18 cellular contexts compared by ENCODE assay signal in genomic region chrX:13235930-13236329, GRCh38.
DNase-seq lines count a peak whose midpoint lies in the region; TF ChIP-seq lines count a peak whose summit lies in the region.
"Had no signal": no experiment of that assay in that cellular context is flagged by ENCODE, and none has a peak within 500 bp of the region (broad histone marks: within the 10 kb centered on the region; RNA-seq: fewer than 3 reads in every experiment).

No MANE protein-coding gene starts in this region.

- H3K9me3 Mint-ChIP-seq in brain, result peaks cover 0 to 2% (median 0%) of the 10 kb centered on the region in 5 experiments
- H3K9me3 Mint-ChIP-seq: CD4-positive, alpha-beta T cell had no signal

- H3K27me3 Mint-ChIP-seq in brain, result peaks cover 2% of the 10 kb centered on the region
- H3K27me3 Mint-ChIP-seq: CD4-positive, alpha-beta T cell had no signal

- H3K4me3 Mint-ChIP-seq in brain, result no peak overlapping the region
- H3K4me3 Mint-ChIP-seq: CD4-positive, alpha-beta T cell; H9 had no signal

- peaks cover 49% of the 10 kb centered on the region for H3K4me1 Mint-ChIP-seq in brain

- no peak for TF ChIP-seq CTCF in brain (conservative IDR thresholded peaks at IDR 0.05)

- DNase-seq in CMK (ENCODE audit: low read depth) (peak; percentile 38), KBM-7 (peak; percentile 50), NCI-H69 (lab: John Stamatoyannopoulos, UW) (peak; percentile 77), activated T-cell treated with anti-CD3 and anti-CD28 coated beads for 4 hours (no peak), dedifferentiated amniotic fluid mesenchymal stem cell (ENCODE audit: extremely low spot score) (no peak), SIG-M5 (lab: John Stamatoyannopoulos, UW) (no peak), SIG-M5 treated with dmso at 0.1 percent for 504 hours (lab: John Stamatoyannopoulos, UW; ENCODE audit: unreplicated experiment) (no peak)
- DNase-seq: activated CD4-positive, alpha-beta T cell treated with anti-CD3 and anti-CD28 coated beads, Interleukin-2, amount 50 U/mL, for 48 hours; CD4-positive, alpha-beta T cell; H9; islet precursor cell; Karpas-422; lower lobe of right lung; NCI-H345; stimulated activated CD4-positive, alpha-beta T cell treated with anti-CD3 and anti-CD28 coated beads, Interleukin-4, amount 100 ng/mL, for 1 hour; stomach; trophoblast cell had no signal

- in situ Hi-C loops in KBM-7 (cut with MboI; ENCODE audit: low pct_unique_long_range_greater_than_20kb, low sequenced_read_pairs), result no loop called here

- H3K27ac Mint-ChIP-seq in brain, result peak overlapping the region in 3 of 5 experiments; percentile 4 to 71 (median 43)
- H3K27ac Mint-ChIP-seq: CD4-positive, alpha-beta T cell; H9 had no signal

- H3K36me3 Mint-ChIP-seq in brain, result no peaks in the 10 kb centered on the region

Comparison
In these comparisons a context has a peak if more than half of its experiments do, and no peak if none do; other contexts are left out.
1. DNase-seq: peak in CMK (single experiment), KBM-7 (single experiment) and NCI-H69 (single experiment); none in activated T-cell treated with anti-CD3 and anti-CD28 coated beads for 4 hours (single experiment), dedifferentiated amniotic fluid mesenchymal stem cell (single experiment), SIG-M5 (single experiment) and SIG-M5 treated with dmso at 0.1 percent for 504 hours (single experiment).